Comparison of ENCODE assay signal across 24 cellular contexts in genomic region chr14:73503648-73504047, GRCh38. TPM values are rescaled to one million over a fixed set of nuclear protein-coding genes. Genes with fewer than 3 reads are reported as not detected.
DNase-seq lines count a peak whose midpoint lies in the region; ATAC-seq, FAIRE-seq and TF ChIP-seq lines count a peak whose summit lies in the region.
"Had no signal": no experiment of that assay in that cellular context is flagged by ENCODE, and none has a peak within 500 bp of the region (broad histone marks: within the 10 kb centered on the region; RNA-seq: fewer than 3 reads in every experiment).

No MANE protein-coding gene starts in this region.

- intact Hi-C loops in sigmoid colon (cut with DNase I), result no loop called here

- TF ChIP-seq EP300 in sigmoid colon (IDR thresholded peaks at IDR 0.05), result no peak

- no peaks in the 10 kb centered on the region for H3K4me1 ChIP-seq in sigmoid colon
- H3K4me1 ChIP-seq: BLaER1, parathyroid adenoma, uterus had no signal

- H3K4me3 ChIP-seq in sigmoid colon, result no peak overlapping the region
- H3K4me3 ChIP-seq: BLaER1, esophagus muscularis mucosa, lung, uterus had no signal

- FAIRE-seq in H54 (lab: Jason Lieb, UNC) (peak; percentile 90), GM12891 (lab: Jason Lieb, UNC) (no peak)
- FAIRE-seq: GM19239, islet of Langerhans had no signal

- no peaks in the 10 kb centered on the region for H3K27me3 Mint-ChIP-seq in natural killer cell treated with Interleukin-12 subunit alpha and Interleukin-12 subunit beta and Interleukin-15 and Interleukin-18, amount 100 ng/mL, for 72 hours
- H3K27me3 Mint-ChIP-seq: naive B cell had no signal

- H3K27me3 ChIP-seq in sigmoid colon, result no peaks in the 10 kb centered on the region
- H3K27me3 ChIP-seq: BLaER1, esophagus muscularis mucosa, uterus had no signal

- TF ChIP-seq CTCF in sigmoid colon (IDR thresholded peaks at IDR 0.05), result no peak

- no peaks in the 10 kb centered on the region for H3K9me3 Mint-ChIP-seq in natural killer cell treated with Interleukin-12 subunit alpha and Interleukin-12 subunit beta and Interleukin-15 and Interleukin-18, amount 100 ng/mL, for 72 hours

- H3K4me3 Mint-ChIP-seq in natural killer cell treated with Interleukin-12 subunit alpha and Interleukin-12 subunit beta and Interleukin-15 and Interleukin-18, amount 100 ng/mL, for 72 hours, result peak overlapping the region; percentile 11
- H3K4me3 Mint-ChIP-seq: naive B cell had no signal

- WGBS in sigmoid colon, 2 donors, result 95% methylated on average over 3 of the region's 3 CpGs

- TF ChIP-seq POLR2A in H54 (IDR thresholded peaks at IDR 0.05; ENCODE audit: low read depth, low read length) (no peak), GM12891 (IDR thresholded peaks at IDR 0.05; ENCODE audit: low read depth, low read length) (no peak), sigmoid colon (IDR thresholded peaks at IDR 0.05) (no peak)

- H3K36me3 Mint-ChIP-seq in natural killer cell treated with Interleukin-12 subunit alpha and Interleukin-12 subunit beta and Interleukin-15 and Interleukin-18, amount 100 ng/mL, for 72 hours, result peaks cover 5% of the 10 kb centered on the region

- no peak overlapping the region for H3K27ac ChIP-seq in sigmoid colon
- H3K27ac ChIP-seq: BLaER1, esophagus muscularis mucosa, parathyroid adenoma, uterus had no signal

- no peak overlapping the region for H3K27ac Mint-ChIP-seq in natural killer cell treated with Interleukin-12 subunit alpha and Interleukin-12 subunit beta and Interleukin-15 and Interleukin-18, amount 100 ng/mL, for 72 hours

- no peaks in the 10 kb centered on the region for H3K9me3 ChIP-seq in sigmoid colon
- H3K9me3 ChIP-seq: BLaER1, esophagus muscularis mucosa, uterus had no signal

- DNase-seq in Daoy (ENCODE audit: low read depth) (peak; percentile 82), H54 (ENCODE audit: insufficient read length, low spot score) (peak; percentile 86), astrocyte of the hippocampus (ENCODE audit: low read depth, low spot score) (peak; percentile 71), activated gamma-delta T cell (lab: John Stamatoyannopoulos, UW) (no peak), GM12891 (ENCODE audit: insufficient read length, low spot score) (no peak), sigmoid colon (no peak)
- DNase-seq in natural killer cell treated with Interleukin-12 subunit alpha and Interleukin-12 subunit beta and Interleukin-15 and Interleukin-18, amount 100 ng/mL, for 72 hours (ENCODE audit: low spot score), result no peak
- DNase-seq: activated CD4-positive, alpha-beta T cell treated with anti-CD3 and anti-CD28 coated beads, Interleukin-2, amount 50 U/mL, for 4 hours; caudate nucleus; DMS 273 treated with DMSO at 0.1 percent for 48 hours; H7; naive B cell; NCI-H1694 treated with DMSO at 0.1 percent for 48 hours; NCI-H226; NK-92 treated with Interleukin-12 subunit alpha and Interleukin-12 subunit beta, amount 100 ng/mL, for 24 hours; stimulated activated CD4-positive, alpha-beta T cell treated with anti-CD3 and anti-CD28 coated beads, Interleukin-2, amount 100 ng/mL, for 48 hours; substantia nigra; uterus had no signal

- H3K36me3 ChIP-seq in sigmoid colon, result peaks cover 0 to 15% (median 0%) of the 10 kb centered on the region in 4 donors
- H3K36me3 ChIP-seq: uterus had no signal

- H3K4me1 Mint-ChIP-seq in natural killer cell treated with Interleukin-12 subunit alpha and Interleukin-12 subunit beta and Interleukin-15 and Interleukin-18, amount 100 ng/mL, for 72 hours (ENCODE audit: low read depth in 2 of 2), result peaks cover 3 to 4% of the 10 kb centered on the region in 2 donors

- ATAC-seq in natural killer cell treated with Interleukin-12 subunit alpha and Interleukin-12 subunit beta and Interleukin-15 and Interleukin-18, amount 100 ng/mL, for 72 hours, result peak in 1 of 2 donors; percentile 90

TF ChIP-seq in GM12891, 5 proteins besides CTCF, POLR2A, EP300 and RAD21:
- TF ChIP-seq POU2F2 (IDR thresholded peaks at IDR 0.05; ENCODE audit: low read depth, low read length) (no peak), TAF1 (IDR thresholded peaks at IDR 0.05; ENCODE audit: low read depth, low read length) (no peak), PAX5 (IDR thresholded peaks at IDR 0.05; ENCODE audit: insufficient read depth, low read length, severe bottlenecking) (no peak), SPI1 (IDR thresholded peaks at IDR 0.05; ENCODE audit: low read depth, low read length) (no peak), POLR2AphosphoS5 (IDR thresholded peaks at IDR 0.05; ENCODE audit: low read depth, low read length) (no peak)

RNA-seq across cellular contexts. Expression of gene RIOX1, which starts 12.9 kb away (rescaled TPM):
- total RNA-seq in Daoy (2014; rRNA removed; shearing (Covaris generic)), result 10.6 and 16.1 TPM in 2 replicates
- 10 to 100 TPM; 19.6 to 34.8 TPM for total RNA-seq in natural killer cell treated with Interleukin-12 subunit alpha and Interleukin-12 subunit beta and Interleukin-15 and Interleukin-18, amount 100 ng/mL, for 72 hours
- polyA plus RNA-seq in GM12891 (2012; ENCODE audit: low read depth, missing spikeins), result 14.3 TPM
- total RNA-seq in sigmoid colon, result 10 to 100 TPM in 2 of 4 donors, 1 to 10 TPM in 2; 8.9 to 15.8 (median 11.6) TPM
- polyA plus RNA-seq in sigmoid colon, result 1 to 10 TPM; 3.0 to 8.2 (median 4.4) TPM

RNA-seq across cellular contexts. Expression of gene ACOT1, which starts 33.3 kb away (rescaled TPM):
- 2.6 and 5.1 TPM in 2 replicates for total RNA-seq in Daoy (2014; rRNA removed; shearing (Covaris generic))
- total RNA-seq in natural killer cell treated with Interleukin-12 subunit alpha and Interleukin-12 subunit beta and Interleukin-15 and Interleukin-18, amount 100 ng/mL, for 72 hours, result 1 to 10 TPM; 1.4 to 2.1 TPM
- 0.68 TPM for polyA plus RNA-seq in GM12891 (2012; ENCODE audit: low read depth, missing spikeins)
- total RNA-seq in sigmoid colon, result 10 to 100 TPM in 3 of 4 donors, 1 to 10 TPM in 1; 6.9 to 25.3 (median 19.0) TPM
- 1 to 10 TPM; 2.9 to 6.5 (median 6.0) TPM for polyA plus RNA-seq in sigmoid colon

RNA-seq across cellular contexts. Expression of gene NUMB, which starts 45.3 kb away (rescaled TPM):
- 12.9 and 15.2 TPM in 2 replicates for total RNA-seq in Daoy (2014; rRNA removed; shearing (Covaris generic))
- total RNA-seq in natural killer cell treated with Interleukin-12 subunit alpha and Interleukin-12 subunit beta and Interleukin-15 and Interleukin-18, amount 100 ng/mL, for 72 hours, result 10 to 100 TPM; 77.1 to 88.7 TPM
- 25.7 TPM for polyA plus RNA-seq in GM12891 (2012; ENCODE audit: low read depth, missing spikeins)
- total RNA-seq in sigmoid colon, result 10 to 100 TPM; 37.6 to 80.3 (median 55.7) TPM
- 10 to 100 TPM; 42.5 to 53.4 (median 45.6) TPM for polyA plus RNA-seq in sigmoid colon

RNA-seq across cellular contexts. Expression of gene HEATR4, which starts 55.1 kb away (rescaled TPM):
- total RNA-seq in Daoy (2014; rRNA removed; shearing (Covaris generic)), result 0.11 TPM in 1 of 2 replicates, not detected in the other
- total RNA-seq in natural killer cell treated with Interleukin-12 subunit alpha and Interleukin-12 subunit beta and Interleukin-15 and Interleukin-18, amount 100 ng/mL, for 72 hours, result not detected
- 0.12 TPM for polyA plus RNA-seq in GM12891 (2012; ENCODE audit: low read depth, missing spikeins)
- total RNA-seq in sigmoid colon, result 1 to 10 TPM in 1 of 4 donors, under 1 TPM in 2, not detected in 1; 0.28 to 1.2 (median 0.49) TPM
- under 1 TPM in 1 of 3 donors, not detected in 2; 0.03 TPM for polyA plus RNA-seq in sigmoid colon

Comparison
In these comparisons a context has a peak if more than half of its experiments do, and no peak if none do; other contexts are left out.
1. DNase-seq: peak in Daoy (single experiment), H54 (single experiment) and astrocyte of the hippocampus (single experiment); none in natural killer cell treated with Interleukin-12 subunit alpha and Interleukin-12 subunit beta and Interleukin-15 and Interleukin-18, amount 100 ng/mL, for 72 hours (single experiment), activated gamma-delta T cell (single experiment), GM12891 (single experiment) and sigmoid colon (single experiment).